Comparison of ENCODE assay signal across 10 cellular contexts in the genomic region with DNA sequence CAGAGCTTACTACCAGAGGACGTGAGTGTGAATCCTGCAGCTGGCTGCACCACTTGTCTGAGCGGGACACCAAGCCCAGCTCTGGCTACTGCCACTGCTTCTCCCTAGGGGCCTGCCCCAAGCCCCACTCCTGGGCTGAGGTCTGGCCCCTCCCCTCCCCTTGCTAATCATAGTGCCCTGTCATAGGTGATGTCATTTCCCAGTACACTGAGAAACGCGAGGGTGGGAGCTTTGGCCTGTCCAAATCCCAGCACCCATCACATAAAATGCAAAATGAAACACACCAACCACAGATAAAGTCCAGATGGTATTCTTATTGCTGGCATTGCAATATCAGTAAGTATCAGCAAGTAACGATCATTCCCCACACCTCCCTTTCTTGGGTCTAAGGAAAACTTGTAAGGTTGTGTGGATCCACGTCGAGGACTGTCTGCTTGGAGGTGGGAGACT.
DNase-seq lines count a peak whose midpoint lies in the region; ATAC-seq and TF ChIP-seq lines count a peak whose summit lies in the region.
"Had no signal": no experiment of that assay in that cellular context is flagged by ENCODE, and none has a peak within 500 bp of the region (broad histone marks: within the 10 kb centered on the region; RNA-seq: fewer than 3 reads in every experiment).

No MANE protein-coding gene starts in this region.

- TF ChIP-seq POLR2A in uterus (IDR thresholded peaks at IDR 0.05): no peak

- H2AFZ ChIP-seq in hepatocyte: no peak overlapping the region

- H3K4me2 ChIP-seq in hepatocyte: no peak overlapping the region

- H3K4me1 ChIP-seq in thoracic aorta (ENCODE audit: control insufficient read depth in 1 of 2, low read depth in 2 of 2) (peaks cover 21 to 50% of the 10 kb centered on the region in 2 donors), hepatocyte (ENCODE audit: insufficient read depth) (no peaks in the 10 kb centered on the region), foreskin keratinocyte (peaks cover 3% of the 10 kb centered on the region), uterus (peaks cover 9 to 11% of the 10 kb centered on the region in 2 donors)

- peak overlapping the region; percentile 58 to 68 for H3K27ac ChIP-seq in thoracic aorta
- no peak overlapping the region for H3K27ac ChIP-seq in hepatocyte
- H3K27ac ChIP-seq in foreskin keratinocyte: no peak overlapping the region
- H3K27ac ChIP-seq in uterus: peak overlapping the region in 1 of 2 donors; percentile 8

- no peak overlapping the region for H3K4me3 Mint-ChIP-seq in activated T-cell treated with anti-CD3 and anti-CD28 coated beads, Interleukin-2, amount 50 U/mL, for 4 hours
- H3K4me3 Mint-ChIP-seq: CD4-positive, CD25-positive, alpha-beta regulatory T cell had no signal

- no peak for ATAC-seq in activated T-cell treated with anti-CD3 and anti-CD28 coated beads, Interleukin-2, amount 50 U/mL, for 4 hours
- peak; percentile 40 for ATAC-seq in HG03442 (IDR thresholded peaks at IDR 0.05; ENCODE audit: unreplicated experiment)
- peak; percentile 46 for ATAC-seq in thoracic aorta (ENCODE audit: insufficient number of reproducible peaks, low FRiP score, low read depth)
- ATAC-seq in foreskin keratinocyte: no peak
- ATAC-seq: left colon had no signal

- no peaks in the 10 kb centered on the region for H3K9me3 ChIP-seq in thoracic aorta
- no peaks in the 10 kb centered on the region for H3K9me3 ChIP-seq in hepatocyte (ENCODE audit: low read depth)
- no peaks in the 10 kb centered on the region for H3K9me3 ChIP-seq in uterus

- H3K4me1 Mint-ChIP-seq in activated T-cell treated with anti-CD3 and anti-CD28 coated beads, Interleukin-2, amount 50 U/mL, for 4 hours (ENCODE audit: low read depth): peaks cover 20% of the 10 kb centered on the region

- TF ChIP-seq CTCF in fibroblast of the aortic adventitia (IDR thresholded peaks at IDR 0.05; ENCODE audit: insufficient read depth, low read length) (no peak), thoracic aorta (IDR thresholded peaks at IDR 0.05) (no peak), hepatocyte (IDR thresholded peaks at IDR 0.05; ENCODE audit: poor library complexity) (no peak), foreskin keratinocyte (conservative IDR thresholded peaks at IDR 0.05) (no peak), uterus (IDR thresholded peaks at IDR 0.05) (no peak)

- H3K36me3 Mint-ChIP-seq in activated T-cell treated with anti-CD3 and anti-CD28 coated beads, Interleukin-2, amount 50 U/mL, for 4 hours (ENCODE audit: insufficient read depth): no peaks in the 10 kb centered on the region
- H3K36me3 Mint-ChIP-seq: CD4-positive, CD25-positive, alpha-beta regulatory T cell had no signal

- H3K4me3 ChIP-seq in fibroblast of the aortic adventitia (ENCODE audit: low read depth, low read length) (no peak overlapping the region), thoracic aorta (no peak overlapping the region), hepatocyte (no peak overlapping the region), uterus (no peak overlapping the region)

- H3K27me3 Mint-ChIP-seq in activated T-cell treated with anti-CD3 and anti-CD28 coated beads, Interleukin-2, amount 50 U/mL, for 4 hours (ENCODE audit: low read depth): no peaks in the 10 kb centered on the region
- H3K27me3 Mint-ChIP-seq: CD4-positive, CD25-positive, alpha-beta regulatory T cell had no signal

- peak; percentile 40 for DNase-seq in activated T-cell treated with anti-CD3 and anti-CD28 coated beads for 48 hours (ENCODE audit: low read depth)
- no peak for DNase-seq in activated T-cell treated with anti-CD3 and anti-CD28 coated beads, Interleukin-2, amount 50 U/mL, for 4 hours
- peak; percentile 90 for DNase-seq in fibroblast of the aortic adventitia (ENCODE audit: low read depth)
- peak; percentile 60 for DNase-seq in thoracic aorta (ENCODE audit: low spot score)
- no peak for DNase-seq in hepatocyte (ENCODE audit: low spot score)
- no peak for DNase-seq in foreskin keratinocyte
- no peak for DNase-seq in uterus
- DNase-seq: CD4-positive, CD25-positive, alpha-beta regulatory T cell had no signal

- no peaks in the 10 kb centered on the region for H3K9me2 ChIP-seq in hepatocyte (replicated peaks; ENCODE audit: insufficient read depth)

- H4K20me1 ChIP-seq in hepatocyte (ENCODE audit: insufficient read depth, poor library complexity, severe bottlenecking): no peaks in the 10 kb centered on the region

- intact Hi-C loops in uterus (cut with DNase I; ENCODE audit: low total_unique reads): no loop called here

- no peaks in the 10 kb centered on the region for H3K79me2 ChIP-seq in hepatocyte

- no peaks in the 10 kb centered on the region for H3K9me3 Mint-ChIP-seq in activated T-cell treated with anti-CD3 and anti-CD28 coated beads, Interleukin-2, amount 50 U/mL, for 4 hours
- H3K9me3 Mint-ChIP-seq: CD4-positive, CD25-positive, alpha-beta regulatory T cell had no signal

- H3K36me3 ChIP-seq in thoracic aorta (no peaks in the 10 kb centered on the region), hepatocyte (replicated peaks; ENCODE audit: insufficient read depth, low read depth) (no peaks in the 10 kb centered on the region), uterus (no peaks in the 10 kb centered on the region)

- no peaks in the 10 kb centered on the region for H3K27me3 ChIP-seq in thoracic aorta (replicated peaks; ENCODE audit: insufficient read depth)
- H3K27me3 ChIP-seq in hepatocyte: no peaks in the 10 kb centered on the region
- no peaks in the 10 kb centered on the region for H3K27me3 ChIP-seq in foreskin keratinocyte
- no peaks in the 10 kb centered on the region for H3K27me3 ChIP-seq in uterus

- WGBS in hepatocyte (ENCODE audit: low lambda C conversion rate, missing lambda C conversion rate): 66% methylated on average over 6 of the region's 7 CpGs

Comparison
In these comparisons a context has a peak if more than half of its experiments do, and no peak if none do; other contexts are left out.
1. DNase-seq: peak in activated T-cell treated with anti-CD3 and anti-CD28 coated beads for 48 hours (single experiment), fibroblast of the aortic adventitia (single experiment) and thoracic aorta (single experiment); none in activated T-cell treated with anti-CD3 and anti-CD28 coated beads, Interleukin-2, amount 50 U/mL, for 4 hours (single experiment), hepatocyte (single experiment), foreskin keratinocyte (0 of 2) and uterus (0 of 2).
2. ATAC-seq: peak in HG03442 (single experiment) and thoracic aorta (single experiment); none in activated T-cell treated with anti-CD3 and anti-CD28 coated beads, Interleukin-2, amount 50 U/mL, for 4 hours (0 of 2) and foreskin keratinocyte (single experiment).
3. H3K27ac ChIP-seq: peak in thoracic aorta (2 of 2); none in hepatocyte (single experiment) and foreskin keratinocyte (single experiment).